15 cellular contexts compared by ENCODE assay signal in the genomic region with DNA sequence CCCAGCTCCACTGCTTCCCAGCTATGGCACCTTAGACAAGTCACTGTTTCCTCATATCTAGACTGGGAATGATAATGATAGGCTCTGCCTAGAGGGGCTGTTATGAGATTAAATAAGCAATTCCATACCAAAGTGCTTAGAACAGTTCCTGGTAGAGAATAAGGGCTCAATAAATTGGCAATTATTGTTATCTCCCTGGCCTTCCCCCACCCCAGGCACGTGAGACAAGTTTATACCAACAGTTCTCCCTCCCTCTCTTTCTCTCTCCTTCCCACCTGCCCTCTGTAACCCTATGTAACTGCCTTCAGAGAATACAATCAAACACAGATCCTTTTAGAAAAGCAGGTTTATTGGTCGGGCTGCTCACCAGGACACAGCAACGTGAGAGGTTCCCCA. TPM values are rescaled to one million over a fixed set of nuclear protein-coding genes. Genes with fewer than 3 reads are reported as not detected.
A peak's percentile ranks its signal among the peaks of the same experiment; 100 is the strongest.
DNase-seq lines count a peak whose midpoint lies in the region; ATAC-seq and TF ChIP-seq lines count a peak whose summit lies in the region.
"Had no signal": no experiment of that assay in that cellular context is flagged by ENCODE, and none has a peak within 500 bp of the region (broad histone marks: within the 10 kb centered on the region; RNA-seq: fewer than 3 reads in every experiment).

No MANE protein-coding gene starts in this region.

- POLR2A ChIA-PET in HEK293 (lab: Yijun Ruan, JAX): interaction anchor here (0.7 to 2.8 kb wide), 4 partner anchors 14 to 90 kb away, joined by 3 to 10 read pairs (median 5); partner anchors contain the start of genes CAVIN1 and STAT3

- H3K4me1 ChIP-seq in ACC112 (ENCODE audit: control insufficient read depth, insufficient read depth, low read length, unreplicated experiment) (peaks cover 37% of the 10 kb centered on the region), HEK293 (ENCODE audit: control insufficient read depth, insufficient read depth, low read length) (no peaks in the 10 kb centered on the region), breast epithelium (peaks cover 5 to 9% of the 10 kb centered on the region in 2 donors), neural progenitor cell (peaks cover 24% of the 10 kb centered on the region)

- TF ChIP-seq CTCF in HEK293 (tag by site-specific recombination; IDR thresholded peaks at IDR 0.05): no peak
- no peak for TF ChIP-seq CTCF in breast epithelium (IDR thresholded peaks at IDR 0.05)
- TF ChIP-seq CTCF in neural progenitor cell (IDR thresholded peaks at IDR 0.05): no peak

- no peaks in the 10 kb centered on the region for H3K9me3 ChIP-seq in HEK293 (ENCODE audit: control insufficient read depth, insufficient read depth, low read depth, low read length)
- H3K9me3 ChIP-seq in breast epithelium: no peaks in the 10 kb centered on the region
- no peaks in the 10 kb centered on the region for H3K9me3 ChIP-seq in neural progenitor cell (ENCODE audit: low read depth)
- H3K9me3 ChIP-seq: adrenal gland had no signal

- H3K9ac ChIP-seq in neural progenitor cell: no peak overlapping the region

- H2AFZ ChIP-seq in ACC112 (ENCODE audit: low read length, unreplicated experiment) (no peak overlapping the region), neural progenitor cell (replicated peaks) (peak overlapping the region; percentile 65)

- TF ChIP-seq POLR2A in breast epithelium (IDR thresholded peaks at IDR 0.05): no peak

- CTCF ChIA-PET in HEK293 (lab: Yijun Ruan, JAX): interaction anchor here (0.9 to 13.6 kb wide), 6 partner anchors 10 to 376 kb away, joined by 3 to 378 read pairs (median 8); partner anchors contain the start of gene STAT3

- no peaks in the 10 kb centered on the region for H3K36me3 Mint-ChIP-seq in neural progenitor cell
- H3K36me3 Mint-ChIP-seq: CD14-positive monocyte, T-cell had no signal

- intact Hi-C loops in breast epithelium (cut with DNase I; ENCODE audit: low total_unique reads): loop anchor here (2.0 kb wide), 1 partner anchor 331 kb away; no protein-coding TSS in a partner anchor

- H3F3A ChIP-seq in neural progenitor cell (ENCODE audit: low read depth): peaks cover 24% of the 10 kb centered on the region

- H3K27me3 Mint-ChIP-seq in neural progenitor cell (ENCODE audit: insufficient read depth, low read depth): peaks cover 3% of the 10 kb centered on the region

- no peak overlapping the region for H3K4me3 Mint-ChIP-seq in neural progenitor cell
- H3K4me3 Mint-ChIP-seq: CD14-positive monocyte, T-cell had no signal

- H3K79me2 ChIP-seq in ACC112 (ENCODE audit: control insufficient read depth, insufficient read depth, low read length, unreplicated experiment) (peaks cover 52% of the 10 kb centered on the region), neural progenitor cell (ENCODE audit: low read depth) (no peaks in the 10 kb centered on the region)

- H3K36me3 ChIP-seq in ACC112 (ENCODE audit: insufficient read depth, low read length) (peaks cover 14% of the 10 kb centered on the region; the same call in 1 of the 2 replicates), HEK293 (ENCODE audit: control insufficient read depth in 2 of 2, insufficient read depth in 1 of 2, low read length in 2 of 2) (peaks cover 3 to 7% of the 10 kb centered on the region in 2 experiments; a peak in 1 of 3 replicates), breast epithelium (no peaks in the 10 kb centered on the region), neural progenitor cell (no peaks in the 10 kb centered on the region)

- H3K9me3 Mint-ChIP-seq in neural progenitor cell: no peaks in the 10 kb centered on the region
- H3K9me3 Mint-ChIP-seq: T-cell had no signal

- no peak for ATAC-seq in GM18873 (IDR thresholded peaks at IDR 0.05; ENCODE audit: low FRiP score, unreplicated experiment)
- ATAC-seq: T-cell had no signal

- H3K27ac ChIP-seq in ACC112 (ENCODE audit: low read depth, low read length): peak overlapping the region; percentile 45
- H3K27ac ChIP-seq in HEK293 (ENCODE audit: extremely low read depth, low read depth, low read length): no peak overlapping the region
- H3K27ac ChIP-seq in breast epithelium: peak overlapping the region; percentile 69 to 75
- peak overlapping the region; percentile 79 for H3K27ac ChIP-seq in neural progenitor cell
- H3K27ac ChIP-seq: adrenal gland had no signal

- peak overlapping the region; percentile 64 for H3K4me2 ChIP-seq in neural progenitor cell

- no peak overlapping the region for H3K27ac Mint-ChIP-seq in neural progenitor cell
- H3K27ac Mint-ChIP-seq: T-cell had no signal

- H4K20me1 ChIP-seq in neural progenitor cell (ENCODE audit: low read depth): no peaks in the 10 kb centered on the region

- DNase-seq in breast epithelium (ENCODE audit: low spot score in 2 of 2): no peak
- no peak for DNase-seq in neural progenitor cell (ENCODE audit: low spot score)
- DNase-seq in ureter (ENCODE audit: low spot score): no peak
- no peak for DNase-seq in DMS79 (lab: John Stamatoyannopoulos, UW)
- DNase-seq in LoVo (ENCODE audit: low spot score): no peak
- DNase-seq: adrenal gland; effector CD8-positive, alpha-beta T cell; hippocampal formation; mesendoderm; NCI-H1417 treated with DMSO at 0.1 percent for 48 hours; T-cell had no signal

- H3K4me3 ChIP-seq in ACC112 (ENCODE audit: low read depth, low read length) (no peak overlapping the region), HEK293 (ENCODE audit: low read depth, low read length) (no peak overlapping the region), breast epithelium (no peak overlapping the region), neural progenitor cell (no peak overlapping the region)
- H3K4me3 ChIP-seq: adrenal gland had no signal

- H3K4me1 Mint-ChIP-seq in neural progenitor cell: peaks cover 14% of the 10 kb centered on the region

- no peaks in the 10 kb centered on the region for H3K27me3 ChIP-seq in ACC112 (ENCODE audit: insufficient read depth, low read length)
- H3K27me3 ChIP-seq in breast epithelium: no peaks in the 10 kb centered on the region
- H3K27me3 ChIP-seq in neural progenitor cell: no peaks in the 10 kb centered on the region
- H3K27me3 ChIP-seq: adrenal gland had no signal

TF ChIP-seq in HEK293, 187 proteins besides CTCF, POLR2A, EP300 and RAD21 (continues in another document):
- TF ChIP-seq ZNF664 (tag by site-specific recombination; IDR thresholded peaks at IDR 0.05) (peak; percentile 76; the same call in 1 of the 2 replicates), ZBTB26 (tag by site-specific recombination; optimal IDR thresholded peaks at IDR 0.05) (no peak), ZBTB21 (tag by site-specific recombination; IDR thresholded peaks at IDR 0.05) (no peak), SP7 (tag by site-specific recombination; IDR thresholded peaks at IDR 0.05) (peak; percentile 93), ZBTB17 (tag by site-specific recombination; IDR thresholded peaks at IDR 0.05) (peak; percentile 89)
- TF ChIP-seq, protein P1, sequence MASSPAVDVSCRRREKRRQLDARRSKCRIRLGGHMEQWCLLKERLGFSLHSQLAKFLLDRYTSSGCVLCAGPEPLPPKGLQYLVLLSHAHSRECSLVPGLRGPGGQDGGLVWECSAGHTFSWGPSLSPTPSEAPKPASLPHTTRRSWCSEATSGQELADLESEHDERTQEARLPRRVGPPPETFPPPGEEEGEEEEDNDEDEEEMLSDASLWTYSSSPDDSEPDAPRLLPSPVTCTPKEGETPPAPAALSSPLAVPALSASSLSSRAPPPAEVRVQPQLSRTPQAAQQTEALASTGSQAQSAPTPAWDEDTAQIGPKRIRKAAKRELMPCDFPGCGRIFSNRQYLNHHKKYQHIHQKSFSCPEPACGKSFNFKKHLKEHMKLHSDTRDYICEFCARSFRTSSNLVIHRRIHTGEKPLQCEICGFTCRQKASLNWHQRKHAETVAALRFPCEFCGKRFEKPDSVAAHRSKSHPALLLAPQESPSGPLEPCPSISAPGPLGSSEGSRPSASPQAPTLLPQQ (tag by site-specific recombination; IDR thresholded peaks at IDR 0.05): no peak
- TF ChIP-seq, protein P2, sequence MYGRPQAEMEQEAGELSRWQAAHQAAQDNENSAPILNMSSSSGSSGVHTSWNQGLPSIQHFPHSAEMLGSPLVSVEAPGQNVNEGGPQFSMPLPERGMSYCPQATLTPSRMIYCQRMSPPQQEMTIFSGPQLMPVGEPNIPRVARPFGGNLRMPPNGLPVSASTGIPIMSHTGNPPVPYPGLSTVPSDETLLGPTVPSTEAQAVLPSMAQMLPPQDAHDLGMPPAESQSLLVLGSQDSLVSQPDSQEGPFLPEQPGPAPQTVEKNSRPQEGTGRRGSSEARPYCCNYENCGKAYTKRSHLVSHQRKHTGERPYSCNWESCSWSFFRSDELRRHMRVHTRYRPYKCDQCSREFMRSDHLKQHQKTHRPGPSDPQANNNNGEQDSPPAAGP (tag by site-specific recombination; IDR thresholded peaks at IDR 0.05): 0 out of 2 replicates have a peak, but pooled peaks have one; percentile 27

RNA-seq across cellular contexts. Expression of gene STAT3, which starts 13.9 kb away (rescaled TPM):
- total RNA-seq in breast epithelium (100 to 1,000 TPM; 193 to 322 (median 238) TPM), neural progenitor cell (ENCODE audit: low replicate concordance) (54.9 and 56.2 TPM in 2 replicates), ureter (295 TPM)

RNA-seq across cellular contexts. Expression of gene CAVIN1, which starts 20.9 kb away (rescaled TPM):
- 100 to 1,000 TPM; 288 to 554 (median 306) TPM for total RNA-seq in breast epithelium
- 5.5 and 14.0 TPM in 2 replicates for total RNA-seq in neural progenitor cell (ENCODE audit: low replicate concordance)
- 177 TPM for total RNA-seq in ureter

RNA-seq across cellular contexts. Expression of gene ATP6V0A1, which starts 56.6 kb away (rescaled TPM):
- total RNA-seq in breast epithelium: 10 to 100 TPM; 53.1 to 74.5 (median 60.0) TPM
- total RNA-seq in neural progenitor cell (ENCODE audit: low replicate concordance): 30.9 and 40.4 TPM in 2 replicates
- total RNA-seq in ureter: 67.1 TPM

Comparison
In these comparisons a context has a peak if more than half of its experiments do, and no peak if none do; other contexts are left out.
1. RNA of gene CAVIN1, which starts 20.9 kb away (total RNA-seq): 288 to 554 TPM in breast epithelium and 177 TPM in ureter (single experiment); 5.5 to 14.0 TPM in neural progenitor cell; every median in the first group is over 10 times any median in the second.